ENCODE assay signal across 8 cellular contexts in the genomic region with DNA sequence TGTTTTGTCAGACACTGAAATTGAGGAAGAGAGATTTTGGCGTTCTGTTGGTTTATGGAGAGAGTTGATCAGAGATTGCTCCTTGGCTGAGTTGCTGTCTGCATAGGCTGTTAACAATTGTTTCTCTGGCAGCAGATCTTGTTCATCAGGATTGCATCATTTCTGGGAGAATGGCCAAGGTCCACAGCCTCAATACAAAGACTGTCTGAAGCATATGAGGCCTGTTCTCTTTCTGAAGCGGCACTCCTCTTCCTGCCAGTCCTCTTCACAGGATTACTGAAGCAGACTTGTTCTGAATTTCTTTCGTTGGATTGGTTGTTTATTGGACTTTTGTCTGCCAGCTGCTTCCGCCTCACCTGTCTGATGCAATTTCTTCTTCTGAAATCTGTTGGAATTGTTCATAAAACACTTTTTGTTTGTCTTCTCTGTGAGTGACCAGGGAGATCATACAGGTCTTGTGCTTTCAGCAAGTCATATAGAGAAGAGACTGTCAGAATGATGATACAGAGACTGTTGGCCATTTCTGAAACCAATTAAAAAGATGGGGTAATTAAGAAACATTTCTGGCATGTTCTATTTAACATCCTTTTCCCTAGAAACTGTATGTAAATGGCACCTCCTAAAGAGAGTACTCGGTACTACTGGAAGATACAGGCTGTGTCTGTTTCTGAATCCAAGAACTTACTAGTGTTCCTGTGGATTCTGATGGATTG. TPM values are rescaled to one million over a fixed set of nuclear protein-coding genes. Genes with fewer than 3 reads are reported as not detected.
DNase-seq lines count a peak whose midpoint lies in the region; ATAC-seq, FAIRE-seq and TF ChIP-seq lines count a peak whose summit lies in the region.

No MANE protein-coding gene starts in this region.

- 0 out of 2 replicates have a peak overlapping the region, but pooled peaks have one; percentile 10 for H3K27ac ChIP-seq in HL-60 (replicated peaks)
- peak overlapping the region; percentile 71 to 82 for H3K27ac ChIP-seq in ascending aorta
- peak overlapping the region in 9 of 10 donors; percentile 66 to 87 (median 77) for H3K27ac ChIP-seq in heart right ventricle
- H3K27ac ChIP-seq in pancreas, result peak overlapping the region; percentile 3 to 81 (median 63)

- H3K9me3 ChIP-seq in ascending aorta (no peaks in the 10 kb centered on the region), heart right ventricle (no peaks in the 10 kb centered on the region), pancreas (no peaks in the 10 kb centered on the region)

- FAIRE-seq in pancreas (lab: Jason Lieb, UNC), result peak; percentile 95

- peaks cover 17 to 20% of the 10 kb centered on the region in 2 donors for H3K36me3 ChIP-seq in ascending aorta
- H3K36me3 ChIP-seq in heart right ventricle, result peaks cover 0 to 49% (median 17%) of the 10 kb centered on the region in 9 donors
- H3K36me3 ChIP-seq in pancreas, result peaks cover 0 to 13% (median 8%) of the 10 kb centered on the region in 3 donors

- H3K27me3 ChIP-seq in HL-60 (ENCODE audit: insufficient read depth, poor library complexity, severe bottlenecking), result no peaks in the 10 kb centered on the region
- H3K27me3 ChIP-seq in ascending aorta, result no peaks in the 10 kb centered on the region
- no peaks in the 10 kb centered on the region for H3K27me3 ChIP-seq in heart right ventricle
- no peaks in the 10 kb centered on the region for H3K27me3 ChIP-seq in pancreas

- H3K4me1 ChIP-seq in ascending aorta (peaks cover 5 to 35% of the 10 kb centered on the region in 2 donors), heart right ventricle (peaks cover 3 to 86% (median 61%) of the 10 kb centered on the region in 9 donors), pancreas (peaks cover 11 to 44% (median 36%) of the 10 kb centered on the region in 3 donors)

- intact Hi-C loops in ascending aorta (cut with DNase I) (loop anchor here (1.0 to 5.0 kb wide), 2 partner anchors 24 to 61 kb away; a partner anchor contains a TSS), heart right ventricle (cut with DNase I) (loop anchor here in 5 of 10 donors (1.0 to 5.0 kb wide), 6 partner anchors 22 to 71 kb away; a partner anchor contains a TSS), pancreas (cut with DNase I) (no loop called here)

- 3 to 10% methylated on average over 5 of the region's 5 CpGs for WGBS in heart right ventricle, 2 donors
- 3% methylated on average over 5 of the region's 5 CpGs for WGBS in pancreas, 2 donors

- H3K4me3 ChIP-seq in HL-60 (replicated peaks; ENCODE audit: insufficient read depth, low read length) (no peak overlapping the region), ascending aorta (peak overlapping the region; percentile 26 to 42), heart right ventricle (peak overlapping the region in 5 of 10 donors; percentile 5 to 17 (median 13)), pancreas (no peak overlapping the region)

- ATAC-seq in heart right ventricle, result peak; percentile 94 to 98 (median 97)
- peak; percentile 93 to 98 (median 96) for ATAC-seq in pancreas
- no peak for ATAC-seq in HG02938 (IDR thresholded peaks at IDR 0.05; ENCODE audit: unreplicated experiment)

- DNase-seq in COLO829 (ENCODE audit: low spot score) (peak; percentile 82), HL-60 (ENCODE audit: low read depth in 1 of 2, low spot score in 1 of 2) (peak in 1 of 2 experiments; percentile 74), NCI-H82 (lab: John Stamatoyannopoulos, UW) (peak; percentile 69), ascending aorta (ENCODE audit: low spot score in 2 of 2) (peak; percentile 14 to 93), heart right ventricle (peak in 1 of 2 donors; percentile 93), pancreas (peak in 4 of 6 donors; percentile 68 to 90 (median 88)), GM20000 (ENCODE audit: low spot score) (no peak)

- TF ChIP-seq CTCF in HL-60 (IDR thresholded peaks at IDR 0.05; ENCODE audit: insufficient read depth, low read length) (peak; percentile 5), ascending aorta (IDR thresholded peaks at IDR 0.05) (peak in 2 of 3 experiments; percentile 41 to 66), heart right ventricle (IDR thresholded peaks at IDR 0.05) (peak; percentile 9 to 67 (median 54)), pancreas (IDR thresholded peaks at IDR 0.05) (peak in 2 of 4 donors; percentile 19 to 28), GM20000 (IDR thresholded peaks at IDR 0.05; ENCODE audit: extremely low read depth, missing control alignments) (no peak)

RNA-seq across cellular contexts. Expression of a gene that starts 25.5 kb away (rescaled TPM):
- total RNA-seq in ascending aorta (239 TPM), heart right ventricle (10 to 100 TPM; 45.0 to 64.7 (median 57.5) TPM), pancreas (10 to 100 TPM; 35.0 to 78.0 (median 44.4) TPM)
- polyA plus RNA-seq in heart right ventricle (10 to 100 TPM; 10.8 to 42.7 TPM), pancreas (10 to 100 TPM; 25.5 to 31.7 TPM)

Comparison
In these comparisons a context has a peak if more than half of its experiments do, and no peak if none do; other contexts are left out.
1. H3K27ac ChIP-seq: peak in every context shown above with its lines; median percentile 77 in heart right ventricle; 76 in ascending aorta; 63 in pancreas; 10 in HL-60.
2. H3K4me3 ChIP-seq: peak in ascending aorta (2 of 2); none in HL-60 (single experiment) and pancreas (0 of 4).